ENCODE assay signal across 8 cellular contexts in the genomic region with DNA sequence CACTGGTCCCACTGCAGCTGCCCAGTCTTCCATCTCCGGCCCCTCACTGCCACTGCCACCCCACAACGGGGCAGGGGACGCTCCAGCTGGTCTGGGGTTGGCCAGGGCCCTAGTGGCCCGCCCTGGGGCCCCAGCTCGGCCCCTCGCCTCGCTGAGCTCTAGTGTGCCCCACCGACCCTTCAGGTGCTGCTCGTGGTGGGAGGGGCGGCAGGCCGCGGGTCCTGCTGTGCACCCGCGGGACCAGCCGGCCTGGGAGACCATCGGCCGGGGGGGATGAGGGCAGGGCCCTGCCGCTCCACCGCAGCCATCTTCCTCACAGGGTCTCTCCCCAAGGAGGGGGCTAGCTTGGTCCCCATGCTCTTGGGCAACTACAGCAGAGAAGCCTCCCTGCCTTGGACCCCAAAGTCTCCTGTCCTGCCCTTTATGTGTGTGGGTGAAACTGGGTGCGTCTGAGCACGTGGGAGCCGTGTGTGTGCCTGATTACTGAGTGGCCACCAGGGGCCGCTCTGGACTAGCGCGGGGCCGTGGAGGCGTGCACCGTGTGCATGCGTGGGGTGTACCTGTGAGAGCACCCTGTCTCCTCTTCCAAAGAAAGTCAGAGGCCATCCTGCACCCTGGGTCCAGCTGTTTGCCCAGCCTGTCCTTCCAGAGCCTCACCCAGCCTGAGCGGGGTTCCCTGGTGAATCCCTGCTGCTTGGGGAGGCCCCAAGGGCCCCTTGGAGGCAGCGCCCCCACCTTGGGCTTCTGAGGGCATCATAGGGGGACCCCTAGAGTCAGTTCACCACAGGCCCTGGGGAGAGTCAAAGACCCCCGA. TPM values are rescaled to one million over a fixed set of nuclear protein-coding genes. Genes with fewer than 3 reads are reported as not detected.
DNase-seq lines count a peak whose midpoint lies in the region; ATAC-seq, FAIRE-seq and TF ChIP-seq lines count a peak whose summit lies in the region.

No MANE protein-coding gene starts in this region.

- H3K4me3 Mint-ChIP-seq in brain: no peak overlapping the region

- dilution Hi-C loops in keratinocyte (cut with MboI; ENCODE audit: extremely low pct_ligation_motif_present, low sequenced_read_pairs): no loop called here

- peaks cover 4% of the 10 kb centered on the region for H3K27me3 Mint-ChIP-seq in brain

- peak; percentile 67 for FAIRE-seq in keratinocyte (lab: Jason Lieb, UNC)

- H3K4me1 ChIP-seq in keratinocyte (ENCODE audit: control insufficient read depth, extremely low read depth, insufficient read depth, low read length): peaks cover 10% of the 10 kb centered on the region

- no peaks in the 10 kb centered on the region for H3K9me3 ChIP-seq in keratinocyte (ENCODE audit: control insufficient read depth, low read depth, low read length)

- no peaks in the 10 kb centered on the region for H4K20me1 ChIP-seq in keratinocyte (ENCODE audit: control insufficient read depth, extremely low read depth, insufficient read depth, low read length)

- peak overlapping the region; percentile 92 for H2AFZ ChIP-seq in keratinocyte (ENCODE audit: control insufficient read depth, low read length)

- peaks cover 11% of the 10 kb centered on the region for H3K27me3 ChIP-seq in keratinocyte (ENCODE audit: control insufficient read depth, extremely low read depth, insufficient read depth, low read length)

- H3K9me1 ChIP-seq in keratinocyte (ENCODE audit: control insufficient read depth, extremely low read depth, insufficient read depth, low read length): no peaks in the 10 kb centered on the region

- peaks cover 25% of the 10 kb centered on the region for H3K4me1 Mint-ChIP-seq in brain

- DNase-seq in CMK (ENCODE audit: low read depth): peak; percentile 26
- DNase-seq in Jurkat, Clone E6-1 (ENCODE audit: low read depth, low spot score): peak; percentile 8
- DNase-seq in UCSD-AML1 (lab: John Stamatoyannopoulos, UW; ENCODE audit: unreplicated experiment): peak; percentile 48
- DNase-seq in keratinocyte (ENCODE audit: low read depth, low spot score): peak; percentile 30
- peak; percentile 50 to 54 for DNase-seq in stimulated activated CD4-positive, alpha-beta T cell treated with anti-CD3 and anti-CD28 coated beads, Interleukin-4, amount 100 ng/mL, for 4 hours

- H3K9ac ChIP-seq in keratinocyte (ENCODE audit: control insufficient read depth, extremely low read depth, insufficient read depth, low read length): peak overlapping the region; percentile 60

- peak overlapping the region; percentile 58 for H3K4me2 ChIP-seq in keratinocyte (ENCODE audit: control insufficient read depth, extremely low read depth, insufficient read depth, low read depth, low read length)

- H3K4me3 ChIP-seq in Jurkat, Clone E6-1 (ENCODE audit: low read length): no peak overlapping the region
- H3K4me3 ChIP-seq in keratinocyte (ENCODE audit: control insufficient read depth in 2 of 3, extremely low read depth in 1 of 3, insufficient read depth in 2 of 3, low read depth in 1 of 3, low read length in 3 of 3): peak overlapping the region in 1 of 3 experiments; percentile 38

- no peaks in the 10 kb centered on the region for H3K9me3 Mint-ChIP-seq in brain

- ATAC-seq in GM21390 (IDR thresholded peaks at IDR 0.05; ENCODE audit: unreplicated experiment) (no peak), HG03175 (IDR thresholded peaks at IDR 0.05; ENCODE audit: unreplicated experiment) (no peak)

- H3K36me3 ChIP-seq in keratinocyte (ENCODE audit: control insufficient read depth in 2 of 2, extremely low read depth in 1 of 2, insufficient read depth in 2 of 2, low read length in 2 of 2): no peaks in the 10 kb centered on the region

- H3K36me3 Mint-ChIP-seq in brain: no peaks in the 10 kb centered on the region

- H3K27ac Mint-ChIP-seq in brain: peak overlapping the region in 2 of 5 experiments; percentile 66 to 78

- TF ChIP-seq CTCF in brain (conservative IDR thresholded peaks at IDR 0.05): peak; percentile 53 to 68
- peak; percentile 91 to 99 (median 99) for TF ChIP-seq CTCF in keratinocyte (optimal IDR thresholded peaks at IDR 0.05 in 1 of 3, IDR thresholded peaks at IDR 0.05 in 1 of 3, conservative IDR thresholded peaks at IDR 0.05 in 1 of 3; ENCODE audit: extremely low read depth in 1 of 3, insufficient read depth in 2 of 3, low read length in 3 of 3)

- no peak overlapping the region for H3K27ac ChIP-seq in keratinocyte (ENCODE audit: control insufficient read depth, insufficient read depth, low read length)

- H3K79me2 ChIP-seq in keratinocyte (ENCODE audit: control insufficient read depth, insufficient read depth, low read length): no peaks in the 10 kb centered on the region

RNA-seq across cellular contexts. Expression of gene ACR, which starts 6.0 kb away (rescaled TPM):
- polyA plus RNA-seq in Jurkat, Clone E6-1 (2012; ENCODE audit: insufficient read depth, insufficient read length): not detected
- polyA plus RNA-seq in brain (ENCODE audit: insufficient read depth, low read depth, low replicate concordance) (3.0 TPM), keratinocyte (not detected in 3 replicates)
- polyA plus RNA-seq in keratinocyte (2011; ENCODE audit: low read depth): not detected
- polyA plus RNA-seq in keratinocyte (2011; cell fraction: cytosol; rRNA removed): not detected in 2 replicates
- polyA plus RNA-seq in keratinocyte (2011; cell fraction: nucleus; rRNA removed): not detected in 2 replicates
- 0.18 TPM in 1 of 2 replicates, not detected in the other for polyA plus RNA-seq in keratinocyte (2012; ENCODE audit: low replicate concordance)
- polyA minus RNA-seq in keratinocyte: not detected in 3 replicates
- polyA minus RNA-seq in keratinocyte (2011; cell fraction: cytosol; rRNA and poly(A)+ RNA removed): not detected
- polyA minus RNA-seq in keratinocyte (2011; cell fraction: nucleus; rRNA and poly(A)+ RNA removed): not detected in 2 replicates

RNA-seq across cellular contexts. Expression of gene RABL2B, which starts 51.4 kb away (rescaled TPM):
- polyA plus RNA-seq in Jurkat, Clone E6-1 (2012; ENCODE audit: insufficient read depth, insufficient read length): 33.2 TPM
- 19.7 TPM for polyA plus RNA-seq in brain (ENCODE audit: insufficient read depth, low read depth, low replicate concordance)
- polyA plus RNA-seq in keratinocyte: 29.8 to 38.1 TPM (median 30.7 TPM) in 3 replicates
- 11.9 TPM for polyA plus RNA-seq in keratinocyte (2011; ENCODE audit: low read depth)
- polyA plus RNA-seq in keratinocyte (2011; cell fraction: cytosol; rRNA removed): 22.5 and 28.1 TPM in 2 replicates
- 80.0 and 87.1 TPM in 2 replicates for polyA plus RNA-seq in keratinocyte (2011; cell fraction: nucleus; rRNA removed)
- polyA plus RNA-seq in keratinocyte (2012; ENCODE audit: low replicate concordance): 15.1 and 19.5 TPM in 2 replicates
- polyA minus RNA-seq in keratinocyte: 27.2 to 35.0 TPM (median 32.8 TPM) in 3 replicates
- 16.3 TPM for polyA minus RNA-seq in keratinocyte (2011; cell fraction: cytosol; rRNA and poly(A)+ RNA removed)
- 11.3 and 14.7 TPM in 2 replicates for polyA minus RNA-seq in keratinocyte (2011; cell fraction: nucleus; rRNA and poly(A)+ RNA removed)

RNA-seq across cellular contexts. Expression of gene SHANK3, which starts 59.4 kb away (rescaled TPM):
- polyA plus RNA-seq in Jurkat, Clone E6-1 (2012; ENCODE audit: insufficient read depth, insufficient read length): 6.3 TPM
- 19.5 TPM for polyA plus RNA-seq in brain (ENCODE audit: insufficient read depth, low read depth, low replicate concordance)
- polyA plus RNA-seq in keratinocyte: 1.00 to 1.8 TPM (median 1.6 TPM) in 3 replicates
- 0.60 TPM for polyA plus RNA-seq in keratinocyte (2011; ENCODE audit: low read depth)
- polyA plus RNA-seq in keratinocyte (2011; cell fraction: cytosol; rRNA removed): 0.69 and 2.0 TPM in 2 replicates
- 3.9 and 7.2 TPM in 2 replicates for polyA plus RNA-seq in keratinocyte (2011; cell fraction: nucleus; rRNA removed)
- polyA plus RNA-seq in keratinocyte (2012; ENCODE audit: low replicate concordance): 0.93 and 3.8 TPM in 2 replicates
- polyA minus RNA-seq in keratinocyte: 1.0 to 4.2 TPM (median 1.3 TPM) in 3 replicates
- 3.6 TPM for polyA minus RNA-seq in keratinocyte (2011; cell fraction: cytosol; rRNA and poly(A)+ RNA removed)
- polyA minus RNA-seq in keratinocyte (2011; cell fraction: nucleus; rRNA and poly(A)+ RNA removed): 3.8 and 4.0 TPM in 2 replicates
